8 cellular contexts compared by ENCODE assay signal in genomic region chr18:22466608-22467390, GRCh38. TPM values are rescaled to one million over a fixed set of nuclear protein-coding genes. Genes with fewer than 3 reads are reported as not detected.
A peak's percentile ranks its signal among the peaks of the same experiment; 100 is the strongest.
DNase-seq lines count a peak whose midpoint lies in the region; TF ChIP-seq lines count a peak whose summit lies in the region.
"Had no signal": no experiment of that assay in that cellular context is flagged by ENCODE, and none has a peak within 500 bp of the region (broad histone marks: within the 10 kb centered on the region; RNA-seq: fewer than 3 reads in every experiment).

No MANE protein-coding gene starts in this region.

- intact Hi-C loops in uterus (cut with DNase I; ENCODE audit: low total_unique reads) = no loop called here

- H3K4me1 Mint-ChIP-seq in chondrocyte (ENCODE audit: low read depth) = peaks cover 80% of the 10 kb centered on the region

- H3K27me3 Mint-ChIP-seq in chondrocyte (ENCODE audit: low read depth) = no peaks in the 10 kb centered on the region

- no peaks in the 10 kb centered on the region for H3K36me3 ChIP-seq in uterus

- peak overlapping the region; percentile 69 to 83 for H3K27ac ChIP-seq in uterus

- no peak overlapping the region for H3K4me3 ChIP-seq in uterus

- peaks cover 13 to 19% of the 10 kb centered on the region in 2 donors for H3K4me1 ChIP-seq in uterus

- no peak for TF ChIP-seq POLR2A in uterus (IDR thresholded peaks at IDR 0.05)

- DNase-seq in HuH-7 (ENCODE audit: low spot score) = peak; percentile 23
- DNase-seq in chondrocyte (ENCODE audit: low spot score) = no peak
- DNase-seq in left kidney (ENCODE audit: low read depth, low spot score) = peak; percentile 42
- DNase-seq in uterus = no peak
- DNase-seq in UCSD-AML1 (lab: John Stamatoyannopoulos, UW; ENCODE audit: unreplicated experiment) = no peak
- DNase-seq in NCI-H1694 (lab: John Stamatoyannopoulos, UW) = no peak
- no peak for DNase-seq in GM10266 (ENCODE audit: extremely low spot score)

- H3K36me3 Mint-ChIP-seq in chondrocyte (ENCODE audit: low read depth) = peaks cover 2% of the 10 kb centered on the region

- H3K9me3 ChIP-seq in uterus = no peaks in the 10 kb centered on the region

- no peaks in the 10 kb centered on the region for H3K27me3 ChIP-seq in uterus

- peak overlapping the region; percentile 45 for H3K4me3 Mint-ChIP-seq in chondrocyte (ENCODE audit: unreplicated experiment)

- H3K9me3 Mint-ChIP-seq in chondrocyte (ENCODE audit: low read depth) = peaks cover 9% of the 10 kb centered on the region

- peak overlapping the region; percentile 99 for H3K27ac Mint-ChIP-seq in chondrocyte (ENCODE audit: unreplicated experiment)

- TF ChIP-seq CTCF in chondrocyte (IDR thresholded peaks at IDR 0.05) (no peak), uterus (IDR thresholded peaks at IDR 0.05) (no peak), GM10266 (IDR thresholded peaks at IDR 0.05; ENCODE audit: control insufficient read depth, insufficient read depth, low read depth, missing control alignments) (no peak)

RNA-seq across cellular contexts. Expression of gene CTAGE1, which starts 49.1 kb away (rescaled TPM):
- 0.12 to 0.13 TPM in 2 of 3 replicates, not detected in the other for total RNA-seq in chondrocyte
- total RNA-seq in uterus = not detected
- total RNA-seq: cerebellum had no signal

Comparison
In these comparisons a context has a peak if more than half of its experiments do, and no peak if none do; other contexts are left out.
1. DNase-seq: peak in HuH-7 (single experiment) and left kidney (single experiment); none in chondrocyte (single experiment), uterus (0 of 2), UCSD-AML1 (single experiment), NCI-H1694 (single experiment) and GM10266 (single experiment).